8 cellular contexts compared by ENCODE assay signal in the genomic region with DNA sequence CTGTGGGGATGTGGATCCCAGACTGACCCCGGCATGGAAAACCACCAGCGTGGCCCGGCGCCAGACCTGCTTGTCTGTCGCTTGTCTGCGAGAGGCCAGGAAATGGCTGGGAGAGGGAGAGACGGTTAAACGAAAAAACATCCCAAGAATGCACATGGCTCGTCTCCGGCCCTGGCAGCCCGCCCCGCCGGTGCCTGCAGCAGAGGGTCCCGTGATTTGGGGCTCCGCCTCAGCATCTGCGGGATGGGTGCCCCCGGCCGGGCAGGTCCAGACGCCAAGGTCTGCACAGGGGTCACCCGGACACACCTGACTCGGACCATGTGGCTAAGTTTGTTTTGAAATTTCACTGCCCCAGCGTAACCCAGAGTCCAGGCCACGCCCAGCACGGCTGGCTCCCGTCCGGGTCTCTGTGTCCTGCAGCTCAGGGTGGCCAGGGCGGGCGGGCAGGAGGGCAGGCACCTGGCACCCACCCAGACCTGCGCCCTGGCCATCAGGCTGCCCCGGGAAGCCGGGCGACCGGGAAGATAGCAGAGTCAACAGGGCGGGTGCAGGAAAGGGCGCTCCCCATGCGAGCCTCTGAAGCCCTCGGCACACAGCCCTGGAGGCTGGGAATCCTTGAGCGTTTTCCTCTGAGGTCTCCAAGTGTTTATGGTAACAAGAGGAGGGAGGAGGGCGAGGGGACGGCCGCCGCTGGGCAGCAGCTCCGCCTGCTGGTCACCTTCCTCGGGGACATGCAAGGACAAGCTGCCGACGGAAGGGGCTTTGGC.
DNase-seq lines count a peak whose midpoint lies in the region; ATAC-seq and TF ChIP-seq lines count a peak whose summit lies in the region.

No MANE protein-coding gene starts in this region.

- H3K4me3 ChIP-seq in HAP-1 (peak overlapping the region; percentile 37), esophagus muscularis mucosa (peak overlapping the region; percentile 54 to 68 (median 57)), mucosa of rectum (ENCODE audit: low read length in 2 of 2) (peak overlapping the region; percentile 55 to 56)

- H3K27me3 ChIP-seq in HAP-1 (ENCODE audit: low read depth) (no peaks in the 10 kb centered on the region), esophagus muscularis mucosa (no peaks in the 10 kb centered on the region), mucosa of rectum (ENCODE audit: control insufficient read depth in 2 of 2, insufficient read depth in 2 of 2, low read length in 2 of 2) (no peaks in the 10 kb centered on the region)

- peaks cover 4% of the 10 kb centered on the region; the same call in 1 of the 2 replicates for H3K9me3 ChIP-seq in HAP-1
- H3K9me3 ChIP-seq in esophagus muscularis mucosa: peaks cover 0 to 5% (median 1%) of the 10 kb centered on the region in 4 donors
- H3K9me3 ChIP-seq in mucosa of rectum (ENCODE audit: control insufficient read depth in 2 of 2, low read length in 2 of 2): no peaks in the 10 kb centered on the region

- H3K4me1 Mint-ChIP-seq in activated T-helper 1 cell treated with anti-CD3 and anti-CD28 coated beads, Interleukin-12 subunit alpha, Interleukin-12 subunit beta, Interleukin-2, Interleukin-4 antibody, amounts not matched to agents 30 ng/mL and 10 ng/mL and 1 ng/mL, durations not matched to agents 14 hours and 24 hours and 36 hours (ENCODE audit: low read depth): peaks cover 6% of the 10 kb centered on the region

- no peaks in the 10 kb centered on the region for H3K36me3 Mint-ChIP-seq in activated T-helper 1 cell treated with anti-CD3 and anti-CD28 coated beads, Interleukin-12 subunit alpha, Interleukin-12 subunit beta, Interleukin-2, Interleukin-4 antibody, amounts not matched to agents 30 ng/mL and 10 ng/mL and 1 ng/mL, durations not matched to agents 14 hours and 24 hours and 36 hours (ENCODE audit: low read depth)

- intact Hi-C loops in activated T-helper 1 cell treated with anti-CD3 and anti-CD28 coated beads, Interleukin-12 subunit alpha, Interleukin-12 subunit beta, Interleukin-2, Interleukin-4 antibody, amounts not matched to agents 30 ng/mL and 10 ng/mL and 1 ng/mL, durations not matched to agents 14 hours and 24 hours and 36 hours (cut with micrococcal nuclease): loop anchor here (1.0 to 2.0 kb wide), 3 partner anchors 20 to 105 kb away; no protein-coding TSS in a partner anchor
- intact Hi-C loops in esophagus muscularis mucosa (cut with DNase I): loop anchor here (1.0 to 5.0 kb wide), 3 partner anchors 33 to 104 kb away; no protein-coding TSS in a partner anchor

- no peak for ATAC-seq in HG02610 (IDR thresholded peaks at IDR 0.05; ENCODE audit: unreplicated experiment)

- H3K27me3 Mint-ChIP-seq in activated T-helper 1 cell treated with anti-CD3 and anti-CD28 coated beads, Interleukin-12 subunit alpha, Interleukin-12 subunit beta, Interleukin-2, Interleukin-4 antibody, amounts not matched to agents 30 ng/mL and 10 ng/mL and 1 ng/mL, durations not matched to agents 14 hours and 24 hours and 36 hours (ENCODE audit: insufficient read depth): peaks cover 5% of the 10 kb centered on the region

- peak overlapping the region; percentile 65 to 68 for H3K9ac ChIP-seq in mucosa of rectum (ENCODE audit: low read depth in 1 of 2, low read length in 2 of 2)

- H3K36me3 ChIP-seq in HAP-1 (replicated peaks) (no peaks in the 10 kb centered on the region), esophagus muscularis mucosa (no peaks in the 10 kb centered on the region), mucosa of rectum (ENCODE audit: control insufficient read depth in 2 of 2, insufficient read depth in 2 of 2, low read length in 2 of 2) (no peaks in the 10 kb centered on the region)

- WGBS in esophagus muscularis mucosa: under 1% methylated on average over 35 of the region's 46 CpGs

- in situ Hi-C loops in HAP-1 (cut with MboI; ENCODE audit: low sequenced_read_pairs): no loop called here

- DNase-seq in AG08395 (ENCODE audit: low spot score) (peak; percentile 89), HAP-1 (ENCODE audit: low spot score in 2 of 2) (peak; percentile 76 to 89), esophagus muscularis mucosa (ENCODE audit: extremely low spot score) (peak; percentile 98)
- DNase-seq in activated T-helper 1 cell treated with anti-CD3 and anti-CD28 coated beads, Interleukin-12 subunit alpha, Interleukin-12 subunit beta, Interleukin-2, Interleukin-4 antibody, amounts not matched to agents 30 ng/mL and 10 ng/mL and 1 ng/mL, durations not matched to agents 14 hours and 24 hours and 36 hours (ENCODE audit: low spot score): peak; percentile 53
- peak; percentile 33 to 34 for DNase-seq in stimulated activated CD8-positive, alpha-beta memory T cell treated with anti-CD3 and anti-CD28 coated beads, Interleukin-4, amount 100 ng/mL, for 4 hours (ENCODE audit: low read depth in 2 of 2, low spot score in 1 of 2)

- peak; percentile 90 to 97 (median 96) for TF ChIP-seq CTCF in esophagus muscularis mucosa (IDR thresholded peaks at IDR 0.05)

- peak overlapping the region; percentile 33 for H3K4me3 Mint-ChIP-seq in activated T-helper 1 cell treated with anti-CD3 and anti-CD28 coated beads, Interleukin-12 subunit alpha, Interleukin-12 subunit beta, Interleukin-2, Interleukin-4 antibody, amounts not matched to agents 30 ng/mL and 10 ng/mL and 1 ng/mL, durations not matched to agents 14 hours and 24 hours and 36 hours

- H3K27ac ChIP-seq in esophagus muscularis mucosa (replicated peaks in 1 of 4): peak overlapping the region; percentile 89 to 94 (median 93)
- peak overlapping the region; percentile 62 to 67 for H3K27ac ChIP-seq in mucosa of rectum (ENCODE audit: low read depth in 2 of 2, low read length in 2 of 2)

- no peak for TF ChIP-seq POLR2A in esophagus muscularis mucosa (IDR thresholded peaks at IDR 0.05; ENCODE audit: low read depth)

- no peak overlapping the region for H3K27ac Mint-ChIP-seq in activated T-helper 1 cell treated with anti-CD3 and anti-CD28 coated beads, Interleukin-12 subunit alpha, Interleukin-12 subunit beta, Interleukin-2, Interleukin-4 antibody, amounts not matched to agents 30 ng/mL and 10 ng/mL and 1 ng/mL, durations not matched to agents 14 hours and 24 hours and 36 hours

- H3K4me1 ChIP-seq in HAP-1: peaks cover 10% of the 10 kb centered on the region
- H3K4me1 ChIP-seq in esophagus muscularis mucosa: peaks cover 41 to 57% (median 46%) of the 10 kb centered on the region in 4 donors
- peaks cover 21 to 37% of the 10 kb centered on the region in 2 donors for H3K4me1 ChIP-seq in mucosa of rectum (ENCODE audit: control insufficient read depth in 2 of 2, insufficient read depth in 2 of 2, low read length in 2 of 2)

- TF ChIP-seq EP300 in esophagus muscularis mucosa (IDR thresholded peaks at IDR 0.05): peak; percentile 87

- peaks cover 11% of the 10 kb centered on the region for H3K9me3 Mint-ChIP-seq in activated T-helper 1 cell treated with anti-CD3 and anti-CD28 coated beads, Interleukin-12 subunit alpha, Interleukin-12 subunit beta, Interleukin-2, Interleukin-4 antibody, amounts not matched to agents 30 ng/mL and 10 ng/mL and 1 ng/mL, durations not matched to agents 14 hours and 24 hours and 36 hours

TF ChIP-seq in PFSK-1, 5 proteins besides CTCF, POLR2A, EP300 and RAD21:
- TF ChIP-seq SIN3A (IDR thresholded peaks at IDR 0.05; ENCODE audit: borderline replicate concordance, insufficient read depth, low read length) (peak; percentile 62; the same call in 1 of the 2 replicates), POLR2AphosphoS5 (IDR thresholded peaks at IDR 0.05; ENCODE audit: low read depth, low read length) (no peak), FOXP2 (optimal IDR thresholded peaks at IDR 0.05; ENCODE audit: borderline replicate concordance, extremely low read depth, extremely low read length, insufficient read depth) (no peak), TAF1 (IDR thresholded peaks at IDR 0.05; ENCODE audit: borderline replicate concordance, insufficient read depth, low read length) (no peak)
- TF ChIP-seq, protein P1, sequence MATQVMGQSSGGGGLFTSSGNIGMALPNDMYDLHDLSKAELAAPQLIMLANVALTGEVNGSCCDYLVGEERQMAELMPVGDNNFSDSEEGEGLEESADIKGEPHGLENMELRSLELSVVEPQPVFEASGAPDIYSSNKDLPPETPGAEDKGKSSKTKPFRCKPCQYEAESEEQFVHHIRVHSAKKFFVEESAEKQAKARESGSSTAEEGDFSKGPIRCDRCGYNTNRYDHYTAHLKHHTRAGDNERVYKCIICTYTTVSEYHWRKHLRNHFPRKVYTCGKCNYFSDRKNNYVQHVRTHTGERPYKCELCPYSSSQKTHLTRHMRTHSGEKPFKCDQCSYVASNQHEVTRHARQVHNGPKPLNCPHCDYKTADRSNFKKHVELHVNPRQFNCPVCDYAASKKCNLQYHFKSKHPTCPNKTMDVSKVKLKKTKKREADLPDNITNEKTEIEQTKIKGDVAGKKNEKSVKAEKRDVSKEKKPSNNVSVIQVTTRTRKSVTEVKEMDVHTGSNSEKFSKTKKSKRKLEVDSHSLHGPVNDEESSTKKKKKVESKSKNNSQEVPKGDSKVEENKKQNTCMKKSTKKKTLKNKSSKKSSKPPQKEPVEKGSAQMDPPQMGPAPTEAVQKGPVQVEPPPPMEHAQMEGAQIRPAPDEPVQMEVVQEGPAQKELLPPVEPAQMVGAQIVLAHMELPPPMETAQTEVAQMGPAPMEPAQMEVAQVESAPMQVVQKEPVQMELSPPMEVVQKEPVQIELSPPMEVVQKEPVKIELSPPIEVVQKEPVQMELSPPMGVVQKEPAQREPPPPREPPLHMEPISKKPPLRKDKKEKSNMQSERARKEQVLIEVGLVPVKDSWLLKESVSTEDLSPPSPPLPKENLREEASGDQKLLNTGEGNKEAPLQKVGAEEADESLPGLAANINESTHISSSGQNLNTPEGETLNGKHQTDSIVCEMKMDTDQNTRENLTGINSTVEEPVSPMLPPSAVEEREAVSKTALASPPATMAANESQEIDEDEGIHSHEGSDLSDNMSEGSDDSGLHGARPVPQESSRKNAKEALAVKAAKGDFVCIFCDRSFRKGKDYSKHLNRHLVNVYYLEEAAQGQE (IDR thresholded peaks at IDR 0.05; ENCODE audit: insufficient read depth in 1 of 2, low read depth in 2 of 2, low read length in 2 of 2): no peak

Comparison
In these comparisons a context has a peak if more than half of its experiments do, and no peak if none do; other contexts are left out.
1. DNase-seq: peak in every context shown above with its lines; median percentile 98 in esophagus muscularis mucosa; 89 in AG08395; 82 in HAP-1; 53 in activated T-helper 1 cell treated with anti-CD3 and anti-CD28 coated beads, Interleukin-12 subunit alpha, Interleukin-12 subunit beta, Interleukin-2, Interleukin-4 antibody, amounts not matched to agents 30 ng/mL and 10 ng/mL and 1 ng/mL, durations not matched to agents 14 hours and 24 hours and 36 hours; 34 in stimulated activated CD8-positive, alpha-beta memory T cell treated with anti-CD3 and anti-CD28 coated beads, Interleukin-4, amount 100 ng/mL, for 4 hours.